22 cellular contexts compared by ENCODE assay signal in the genomic region with DNA sequence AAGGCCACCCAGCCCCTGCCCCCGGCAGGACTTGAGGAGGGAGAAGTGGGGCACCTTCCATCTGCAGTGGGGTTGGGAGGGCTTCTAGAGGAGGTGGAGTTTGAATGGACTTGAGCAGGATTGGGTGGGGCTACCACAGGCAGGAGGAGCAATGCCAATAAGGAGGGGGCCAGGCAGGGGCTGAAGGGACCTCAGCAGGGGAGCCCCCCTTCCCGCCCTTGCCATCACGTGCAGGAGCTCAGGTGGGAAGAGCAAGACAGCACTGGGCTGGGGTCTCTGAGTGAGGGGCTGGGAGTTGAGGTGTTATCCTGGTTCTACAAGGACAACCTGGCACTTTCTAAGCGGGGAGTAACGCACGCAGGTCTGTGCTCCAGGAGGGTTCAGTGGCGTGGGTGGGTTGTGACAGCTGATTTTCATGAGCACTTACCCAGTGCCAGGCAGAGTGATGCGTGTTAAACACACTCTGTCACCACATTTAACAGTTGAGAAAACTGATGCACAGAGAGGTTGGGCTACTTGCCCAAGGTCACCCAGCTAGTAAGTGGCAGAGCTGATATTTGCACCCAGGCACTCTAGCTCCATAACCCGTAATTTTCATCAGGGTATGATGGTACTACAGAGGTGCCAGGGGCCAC. TPM values are rescaled to one million over a fixed set of nuclear protein-coding genes. Genes with fewer than 3 reads are reported as not detected.
DNase-seq lines count a peak whose midpoint lies in the region; ATAC-seq and TF ChIP-seq lines count a peak whose summit lies in the region.
"Had no signal": no experiment of that assay in that cellular context is flagged by ENCODE, and none has a peak within 500 bp of the region (broad histone marks: within the 10 kb centered on the region; RNA-seq: fewer than 3 reads in every experiment).

No MANE protein-coding gene starts in this region.

- H3K27me3 Mint-ChIP-seq in dendritic cell treated with granulocyte-macrophage colony-stimulating factor and Interleukin-4, amounts not matched to agents 40 ng/mL and 50 ng/mL, for 4 days: peaks cover 46% of the 10 kb centered on the region

- no peaks in the 10 kb centered on the region for H3K4me1 ChIP-seq in mucosa of descending colon (ENCODE audit: low read depth)

- ATAC-seq in Right ventricle myocardium inferior (no peak), mucosa of descending colon (no peak)

- DNase-seq in Right ventricle myocardium inferior (ENCODE audit: missing footprints) (peak; percentile 53), cardiac septum (ENCODE audit: low spot score) (no peak), mucosa of descending colon (peak in 2 of 3 donors; percentile 11 to 21), superior temporal gyrus (ENCODE audit: extremely low spot score) (no peak), RPMI8226 (no peak), NCI-H526 treated with DMSO at 0.1 percent for 48 hours (lab: John Stamatoyannopoulos, UW) (no peak), MG63 (no peak)
- DNase-seq: 8988T, C1 segment of cervical spinal cord, DMS79 treated with DMSO at 0.1 percent for 48 hours, H9, IMR-90, Kasumi-1, NCI-H187 treated with DMSO at 0.1 percent for 48 hours, NCI-H2171, NCI-H446, NCI-H748 treated with DMSO at 0.1 percent for 48 hours, OCI-M1 had no signal

- no peaks in the 10 kb centered on the region for H3K9me3 Mint-ChIP-seq in dendritic cell treated with granulocyte-macrophage colony-stimulating factor and Interleukin-4, amounts not matched to agents 40 ng/mL and 50 ng/mL, for 4 days
- H3K9me3 Mint-ChIP-seq: H9 had no signal

- intact Hi-C loops in Right ventricle myocardium inferior (cut with DNase I): no loop called here
- intact Hi-C loops in cardiac septum (cut with DNase I): no loop called here
- intact Hi-C loops in dendritic cell treated with granulocyte-macrophage colony-stimulating factor and Interleukin-4, amounts not matched to agents 40 ng/mL and 50 ng/mL, for 4 days (cut with micrococcal nuclease): no loop called here
- intact Hi-C loops in mucosa of descending colon (cut with DNase I, micrococcal nuclease): no loop called here

- TF ChIP-seq CTCF in mucosa of descending colon (IDR thresholded peaks at IDR 0.05): no peak

- peaks cover 42% of the 10 kb centered on the region for H3K4me1 Mint-ChIP-seq in dendritic cell treated with granulocyte-macrophage colony-stimulating factor and Interleukin-4, amounts not matched to agents 40 ng/mL and 50 ng/mL, for 4 days (ENCODE audit: low read depth)

- H3K36me3 ChIP-seq in mucosa of descending colon (ENCODE audit: low read depth) (no peaks in the 10 kb centered on the region), MG63 (no peaks in the 10 kb centered on the region)

- H3K36me3 Mint-ChIP-seq in dendritic cell treated with granulocyte-macrophage colony-stimulating factor and Interleukin-4, amounts not matched to agents 40 ng/mL and 50 ng/mL, for 4 days (ENCODE audit: low read depth): no peaks in the 10 kb centered on the region

- H3K4me3 ChIP-seq in mucosa of descending colon (no peak overlapping the region), MG63 (no peak overlapping the region)

- no peaks in the 10 kb centered on the region for H3K27me3 ChIP-seq in MG63

- H3K9me3 ChIP-seq in mucosa of descending colon (no peaks in the 10 kb centered on the region), MG63 (no peaks in the 10 kb centered on the region)

- no peak overlapping the region for H3K4me3 Mint-ChIP-seq in dendritic cell treated with granulocyte-macrophage colony-stimulating factor and Interleukin-4, amounts not matched to agents 40 ng/mL and 50 ng/mL, for 4 days

- peak overlapping the region; percentile 6 for H3K27ac Mint-ChIP-seq in dendritic cell treated with granulocyte-macrophage colony-stimulating factor and Interleukin-4, amounts not matched to agents 40 ng/mL and 50 ng/mL, for 4 days

RNA-seq across cellular contexts. Expression of gene CHRND, which starts 4.8 kb away (rescaled TPM):
- total RNA-seq in Right ventricle myocardium inferior (not detected), cardiac septum (0.11 TPM), mucosa of descending colon (not detected)
- not detected in 2 replicates for total RNA-seq in MG63 (2014; rRNA removed; shearing (Covaris generic); ENCODE audit: low replicate concordance)
- total RNA-seq: G401, H9, IMR-90, RPMI7951 had no signal

RNA-seq across cellular contexts. Expression of gene CHRNG, which starts 8.7 kb away (rescaled TPM):
- total RNA-seq in Right ventricle myocardium inferior: not detected
- not detected for total RNA-seq in cardiac septum
- total RNA-seq in mucosa of descending colon: not detected
- total RNA-seq in MG63 (2014; rRNA removed; shearing (Covaris generic); ENCODE audit: low replicate concordance): not detected in 2 replicates
- total RNA-seq: G401, H9, IMR-90, RPMI7951, SK-MEL-5 had no signal

RNA-seq across cellular contexts. Expression of gene PRSS56, which starts 10.6 kb away (rescaled TPM):
- total RNA-seq in Right ventricle myocardium inferior: 0.11 TPM
- total RNA-seq in cardiac septum: not detected
- total RNA-seq in mucosa of descending colon: not detected
- total RNA-seq in MG63 (2014; rRNA removed; shearing (Covaris generic); ENCODE audit: low replicate concordance): not detected in 2 replicates
- total RNA-seq: G401, H9, IMR-90, RPMI7951, SK-MEL-5 had no signal

RNA-seq across cellular contexts. Expression of gene TIGD1, which starts 19.6 kb away (rescaled TPM):
- 2.0 TPM for total RNA-seq in Right ventricle myocardium inferior
- total RNA-seq in cardiac septum: 2.5 TPM
- total RNA-seq in mucosa of descending colon: 1 to 10 TPM; 4.1 to 5.6 (median 5.4) TPM
- total RNA-seq in MG63 (2014; rRNA removed; shearing (Covaris generic); ENCODE audit: low replicate concordance): 6.7 and 10.0 TPM in 2 replicates

RNA-seq across cellular contexts. Expression of gene EIF4E2, which starts 19.7 kb away (rescaled TPM):
- total RNA-seq in Right ventricle myocardium inferior (39.0 TPM), cardiac septum (45.9 TPM), mucosa of descending colon (100 to 1,000 TPM in 1 of 3 donors, 10 to 100 TPM in 2; 62.7 to 116 (median 90.9) TPM)
- 96.4 and 110 TPM in 2 replicates for total RNA-seq in MG63 (2014; rRNA removed; shearing (Covaris generic); ENCODE audit: low replicate concordance)

Comparison
In these comparisons a context has a peak if more than half of its experiments do, and no peak if none do; other contexts are left out.
1. DNase-seq: peak in Right ventricle myocardium inferior (single experiment) and mucosa of descending colon (2 of 3); none in cardiac septum (single experiment), superior temporal gyrus (single experiment), RPMI8226 (single experiment), NCI-H526 treated with DMSO at 0.1 percent for 48 hours (single experiment) and MG63 (single experiment).